1 cellular context compared by ENCODE assay signal in genomic region chr12:8917751-8918150, GRCh38.
TF ChIP-seq lines count a peak whose summit lies in the region.

No MANE protein-coding gene starts in this region.

TF ChIP-seq in SK-N-SH, 30 proteins besides CTCF, POLR2A, EP300 and RAD21:
- TF ChIP-seq TEAD4 (IDR thresholded peaks at IDR 0.05; ENCODE audit: borderline replicate concordance, insufficient read depth): no peak
- no peak for TF ChIP-seq ZBTB33 (IDR thresholded peaks at IDR 0.05; ENCODE audit: borderline replicate concordance, low read depth)
- TF ChIP-seq POLR2AphosphoS5 (IDR thresholded peaks at IDR 0.05; ENCODE audit: low read depth, low read length): no peak
- TF ChIP-seq FOXJ3 (CRISPR knock-in tag; IDR thresholded peaks at IDR 0.05): no peak
- no peak for TF ChIP-seq JUND (IDR thresholded peaks at IDR 0.05)
- TF ChIP-seq MAX (IDR thresholded peaks at IDR 0.05; ENCODE audit: low read depth): no peak
- TF ChIP-seq PBX3 (IDR thresholded peaks at IDR 0.05): no peak
- no peak for TF ChIP-seq ELF1 (IDR thresholded peaks at IDR 0.05)
- TF ChIP-seq SMC3 (IDR thresholded peaks at IDR 0.05; ENCODE audit: low read depth, low read length): no peak
- no peak for TF ChIP-seq FOSL2 (IDR thresholded peaks at IDR 0.05; ENCODE audit: borderline replicate concordance, low read depth)
- TF ChIP-seq TAF1 (IDR thresholded peaks at IDR 0.05; ENCODE audit: borderline replicate concordance, low read depth, low read length): no peak
- TF ChIP-seq TCF12 (IDR thresholded peaks at IDR 0.05): no peak
